ENCODE assay signal across 9 cellular contexts in the genomic region with DNA sequence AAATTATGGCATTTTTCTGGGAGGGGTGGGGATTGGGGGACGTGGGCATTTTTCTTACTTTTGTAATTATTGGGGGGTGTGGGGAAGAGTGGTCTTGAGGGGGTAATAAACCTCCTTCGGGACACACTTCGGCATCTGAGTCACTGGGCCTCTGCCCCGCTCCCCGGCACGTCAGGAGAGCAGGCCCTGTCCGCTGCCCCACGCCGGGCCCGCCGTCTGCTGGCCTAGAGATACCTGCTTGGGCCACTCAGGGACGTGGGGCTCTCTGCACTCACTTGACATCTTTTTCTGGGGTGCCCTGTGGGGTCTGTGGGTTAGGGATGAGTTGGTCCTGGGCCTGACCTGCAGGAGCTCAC. TPM values are rescaled to one million over a fixed set of nuclear protein-coding genes. Genes with fewer than 3 reads are reported as not detected.
DNase-seq lines count a peak whose midpoint lies in the region; ATAC-seq, FAIRE-seq and TF ChIP-seq lines count a peak whose summit lies in the region.
"Had no signal": no experiment of that assay in that cellular context is flagged by ENCODE, and none has a peak within 500 bp of the region (broad histone marks: within the 10 kb centered on the region; RNA-seq: fewer than 3 reads in every experiment).

No MANE protein-coding gene starts in this region.

- H3K27me3 ChIP-seq in H9 (ENCODE audit: insufficient read depth, low read length) (no peaks in the 10 kb centered on the region), smooth muscle cell (ENCODE audit: low read depth) (no peaks in the 10 kb centered on the region)

- no peak overlapping the region for H4K8ac ChIP-seq in H9 (replicated peaks; ENCODE audit: insufficient read length, low read depth, low read length)

- H3T11ph ChIP-seq in H9 (ENCODE audit: low read length), result no peak overlapping the region

- peak overlapping the region; percentile 62 to 98 (median 83); a peak in 5 of 7 replicates for H3K27ac Mint-ChIP-seq in H9
- peak overlapping the region; percentile 87 to 96 for H3K27ac Mint-ChIP-seq in T-cell

- H3K4me1 Mint-ChIP-seq in H9, result peaks cover 30 to 37% of the 10 kb centered on the region in 2 experiments
- peaks cover 54 to 75% (median 73%) of the 10 kb centered on the region in 3 donors for H3K4me1 Mint-ChIP-seq in T-cell

- WGBS in H9 (ENCODE audit: extremely low coverage, insufficient read length, low lambda C conversion rate), result no CpG with 5 or more reads among the region's 12 CpGs
- WGBS in smooth muscle cell (ENCODE audit: low lambda C conversion rate), result 81% methylated on average over 12 of the region's 12 CpGs

- no peak overlapping the region for H4K5ac ChIP-seq in H9 (ENCODE audit: insufficient read length, low read depth, low read length)

- H3K36me3 Mint-ChIP-seq in H9 (ENCODE audit: insufficient read depth in 1 of 3, low read depth in 3 of 3) (peaks cover 19 to 58% (median 46%) of the 10 kb centered on the region in 3 experiments; a peak in 6 of 7 replicates), T-cell (peaks cover 22% of the 10 kb centered on the region)

- H2AFZ ChIP-seq in H9 (ENCODE audit: low read length) (no peak overlapping the region), smooth muscle cell (ENCODE audit: low read depth) (no peak overlapping the region)

- H2BK15ac ChIP-seq in H9 (ENCODE audit: low read depth, low read length), result no peak overlapping the region

- CTCF ChIA-PET in T-cell (lab: Charles Lee), result interaction anchor here in 1 of 2 donors (0.6 kb wide), 1 partner anchor 29 kb away, joined by 7 read pairs; no protein-coding TSS in a partner anchor

- H3K14ac ChIP-seq in H9 (ENCODE audit: insufficient read depth, low read length), result no peak overlapping the region

- H3K4ac ChIP-seq in H9 (ENCODE audit: low read depth, low read length), result no peak overlapping the region

- H3K36me3 ChIP-seq in smooth muscle cell (ENCODE audit: low read depth), result no peaks in the 10 kb centered on the region

- FAIRE-seq in GM12892 (lab: Jason Lieb, UNC), result no peak

- H3K4me3 Mint-ChIP-seq in H9 (no peak overlapping the region; a peak in 2 of 5 replicates), T-cell (peak overlapping the region in 1 of 3 donors; percentile 98)

- H3K79me1 ChIP-seq in H9 (ENCODE audit: insufficient read depth, low read depth, low read length, poor library complexity, severe bottlenecking), result no peaks in the 10 kb centered on the region

- TF ChIP-seq CTCF in H9 (conservative IDR thresholded peaks at IDR 0.05), result no peak
- TF ChIP-seq CTCF in smooth muscle cell (IDR thresholded peaks at IDR 0.05; ENCODE audit: borderline replicate concordance, insufficient read depth, poor library complexity, severe bottlenecking), result no peak

- no peak for TF ChIP-seq POLR2A in GM12892 (IDR thresholded peaks at IDR 0.05; ENCODE audit: low read depth, low read length)

- H4K91ac ChIP-seq in H9 (ENCODE audit: insufficient read length, low read depth, low read length), result no peak overlapping the region

- DNase-seq in H9 (no peak), T-cell (no peak), islet precursor cell (peak; percentile 64), smooth muscle cell (lab: John Stamatoyannopoulos, UW; ENCODE audit: unreplicated experiment) (no peak), AML-193 (lab: John Stamatoyannopoulos, UW) (no peak), GM12892 (ENCODE audit: insufficient read length) (no peak)

- H3K4me3 ChIP-seq in smooth muscle cell, result no peak overlapping the region

- no peak overlapping the region for H2BK5ac ChIP-seq in H9 (ENCODE audit: insufficient read length, low read length)

- no peak overlapping the region for H2AK5ac ChIP-seq in H9 (ENCODE audit: insufficient read length, low read length)

- no peaks in the 10 kb centered on the region; the same call in 1 of the 2 replicates for H3K4me1 ChIP-seq in H9 (ENCODE audit: insufficient read depth, low read length)
- peaks cover 23% of the 10 kb centered on the region for H3K4me1 ChIP-seq in smooth muscle cell (ENCODE audit: low read depth)

- H3K4me2 ChIP-seq in H9 (ENCODE audit: insufficient read depth, insufficient read length, low read length), result no peak overlapping the region
- no peak overlapping the region for H3K4me2 ChIP-seq in smooth muscle cell

- no peak overlapping the region for H2BK120ac ChIP-seq in H9 (ENCODE audit: low read depth, low read length, poor library complexity, severe bottlenecking)

- H4K20me1 ChIP-seq in H9 (ENCODE audit: control insufficient read depth, insufficient read depth, insufficient read length), result peaks cover 3% of the 10 kb centered on the region
- H4K20me1 ChIP-seq in smooth muscle cell (ENCODE audit: low read depth), result peaks cover 14% of the 10 kb centered on the region

- no peak for ATAC-seq in T-cell (replicated peaks in 1 of 4)
- ATAC-seq in GM19023 (IDR thresholded peaks at IDR 0.05; ENCODE audit: unreplicated experiment), result no peak
- ATAC-seq in GM19455 (IDR thresholded peaks at IDR 0.05; ENCODE audit: unreplicated experiment), result no peak

- no peak overlapping the region for H2BK12ac ChIP-seq in H9 (ENCODE audit: insufficient read length, low read depth, low read length)

- H3K9me3 Mint-ChIP-seq in H9 (peaks cover 0 to 5% of the 10 kb centered on the region in 2 experiments; a peak in 2 of 5 replicates), T-cell (no peaks in the 10 kb centered on the region)

- H3K9ac ChIP-seq in H9 (ENCODE audit: extremely low read depth, insufficient read length, low read length), result no peak overlapping the region
- H3K9ac ChIP-seq in smooth muscle cell (ENCODE audit: low read depth), result no peak overlapping the region

- H3K9me3 ChIP-seq in H9 (ENCODE audit: control insufficient read depth, low read depth, low read length) (no peaks in the 10 kb centered on the region), smooth muscle cell (replicated peaks; ENCODE audit: low read depth) (no peaks in the 10 kb centered on the region)

- peaks cover 2% of the 10 kb centered on the region; the same call in 1 of the 2 replicates for H3K27me3 Mint-ChIP-seq in H9 (ENCODE audit: low read depth)
- H3K27me3 Mint-ChIP-seq in T-cell, result no peaks in the 10 kb centered on the region

- POLR2A ChIA-PET in T-cell (lab: Charles Lee), result interaction anchor here in 1 of 2 donors (0.6 kb wide), 1 partner anchor 303 kb away, joined by 3 read pairs; no protein-coding TSS in a partner anchor

- H3K27ac ChIP-seq in H9 (ENCODE audit: insufficient read length, low read depth, low read length), result no peak overlapping the region
- peak overlapping the region; percentile 100 for H3K27ac ChIP-seq in smooth muscle cell (ENCODE audit: low read depth)

- no peak overlapping the region for H3K23ac ChIP-seq in H9 (ENCODE audit: insufficient read length, low read depth, low read length)

- H3F3A ChIP-seq in smooth muscle cell (ENCODE audit: low read depth), result peaks cover 27% of the 10 kb centered on the region

- H3K56ac ChIP-seq in H9 (ENCODE audit: insufficient read length, low read depth, low read length), result no peak overlapping the region

- H3K23me2 ChIP-seq in H9 (ENCODE audit: insufficient read length, low read depth, low read length, poor library complexity, severe bottlenecking), result peaks cover 14% of the 10 kb centered on the region

- H2BK20ac ChIP-seq in H9 (ENCODE audit: low read depth, low read length, poor library complexity, severe bottlenecking), result no peak overlapping the region

- no peak overlapping the region for H3K18ac ChIP-seq in H9 (ENCODE audit: insufficient read length, low read depth, low read length)

- no peaks in the 10 kb centered on the region for H3K79me2 ChIP-seq in H9 (ENCODE audit: insufficient read depth, low read length)
- H3K79me2 ChIP-seq in smooth muscle cell (ENCODE audit: low read depth), result peaks cover 28% of the 10 kb centered on the region

RNA-seq across cellular contexts. Expression of a gene that starts 3.5 kb away (rescaled TPM):
- total RNA-seq in H9 (2021) (1,244 and 1,245 TPM in 2 replicates), T-cell (1,000 to 10,000 TPM in 2 of 5 donors, 100 to 1,000 TPM in 3; 594 to 1,085 (median 906) TPM), smooth muscle cell (5,371 and 5,904 TPM in 2 replicates)
- polyA plus RNA-seq in smooth muscle cell, result 11,768 and 12,053 TPM in 2 replicates
- 3,520 TPM for polyA plus RNA-seq in GM12892 (2012; ENCODE audit: missing spikeins)

RNA-seq across cellular contexts. Expression of a gene that starts 7.0 kb away (rescaled TPM):
- total RNA-seq in H9 (2021) (310 and 315 TPM in 2 replicates), T-cell (100 to 1,000 TPM in 3 of 5 donors, 10 to 100 TPM in 2; 76.6 to 201 (median 183) TPM), smooth muscle cell (42.8 and 124 TPM in 2 replicates)
- polyA plus RNA-seq in smooth muscle cell, result 153 and 185 TPM in 2 replicates
- polyA plus RNA-seq in GM12892 (2012; ENCODE audit: missing spikeins), result 206 TPM

RNA-seq across cellular contexts. Expression of a gene that starts 28.2 kb away (rescaled TPM):
- total RNA-seq in H9 (2021), result 1.4 and 2.0 TPM in 2 replicates
- 1 to 10 TPM in 4 of 5 donors, under 1 TPM in 1; 0.93 to 1.7 (median 1.2) TPM for total RNA-seq in T-cell
- total RNA-seq in smooth muscle cell, result 0.27 TPM in 1 of 2 replicates, not detected in the other
- 0.87 and 1.0 TPM in 2 replicates for polyA plus RNA-seq in smooth muscle cell
- polyA plus RNA-seq in GM12892 (2012; ENCODE audit: missing spikeins), result not detected
- total RNA-seq: dermis blood vessel endothelial cell had no signal

RNA-seq across cellular contexts. Expression of a gene that starts 31.5 kb away (rescaled TPM):
- 44.3 and 45.6 TPM in 2 replicates for total RNA-seq in H9 (2021)
- total RNA-seq in T-cell, result 10 to 100 TPM; 28.1 to 58.9 (median 52.4) TPM
- total RNA-seq in smooth muscle cell, result 40.8 and 58.1 TPM in 2 replicates
- 75.2 and 82.6 TPM in 2 replicates for polyA plus RNA-seq in smooth muscle cell
- 38.0 TPM for polyA plus RNA-seq in GM12892 (2012; ENCODE audit: missing spikeins)

RNA-seq across cellular contexts. Expression of a gene that starts 32.0 kb away (rescaled TPM):
- total RNA-seq in H9 (2021) (130 and 134 TPM in 2 replicates), T-cell (10 to 100 TPM; 20.3 to 48.7 (median 41.4) TPM), smooth muscle cell (74.3 and 89.4 TPM in 2 replicates)
- polyA plus RNA-seq in smooth muscle cell, result 117 and 123 TPM in 2 replicates
- 65.5 TPM for polyA plus RNA-seq in GM12892 (2012; ENCODE audit: missing spikeins)
